1 cellular context compared by ENCODE assay signal in genomic region chr7:69878015-69878414, GRCh38.
A peak's percentile ranks its signal among the peaks of the same experiment; 100 is the strongest.
TF ChIP-seq lines count a peak whose summit lies in the region.

No MANE protein-coding gene starts in this region.

TF ChIP-seq in GM12878, 131 proteins besides CTCF, POLR2A, EP300 and RAD21 (continued from another document):
- TF ChIP-seq PRDM15 (CRISPR knock-in tag; IDR thresholded peaks at IDR 0.05) (no peak), ZNF592 (IDR thresholded peaks at IDR 0.05) (no peak), ESRRA (IDR thresholded peaks at IDR 0.05; ENCODE audit: low read length) (no peak), SPI1 (IDR thresholded peaks at IDR 0.05; ENCODE audit: borderline replicate concordance, insufficient read depth, low read depth, low read length) (peak; percentile 42; the same call in 1 of the 2 replicates), E4F1 (IDR thresholded peaks at IDR 0.05; ENCODE audit: borderline replicate concordance, partially characterized antibody) (no peak)
